Comparison of ENCODE assay signal across 1 cellular context in the genomic region with DNA sequence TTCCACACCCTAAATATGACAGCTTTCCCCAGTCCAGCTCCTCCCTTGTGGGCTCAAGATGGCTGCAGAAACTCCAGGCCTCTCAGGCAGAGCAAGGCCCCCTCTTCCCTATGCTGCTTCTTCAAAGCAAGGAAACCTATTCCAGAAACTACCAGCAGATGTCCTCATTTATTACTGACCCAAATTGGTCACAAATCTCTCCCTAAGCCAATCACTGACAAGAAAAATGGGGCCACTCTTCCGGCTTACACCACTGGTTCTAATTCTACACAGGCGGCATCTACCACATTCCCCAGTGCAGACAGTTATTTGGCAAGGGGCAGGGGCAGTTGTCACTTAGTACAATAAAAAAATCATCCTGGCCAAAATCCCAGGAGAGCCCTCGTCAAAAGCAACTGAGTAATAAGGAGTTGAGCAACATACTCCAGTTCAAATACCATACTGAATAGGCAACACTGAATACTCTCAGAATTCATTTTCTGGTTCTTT.
TF ChIP-seq lines count a peak whose summit lies in the region.

No MANE protein-coding gene starts in this region.

TF ChIP-seq in K562, 482 proteins besides CTCF, POLR2A, EP300 and RAD21 (continued from another document and continues in another):
- TF ChIP-seq, protein P1, sequence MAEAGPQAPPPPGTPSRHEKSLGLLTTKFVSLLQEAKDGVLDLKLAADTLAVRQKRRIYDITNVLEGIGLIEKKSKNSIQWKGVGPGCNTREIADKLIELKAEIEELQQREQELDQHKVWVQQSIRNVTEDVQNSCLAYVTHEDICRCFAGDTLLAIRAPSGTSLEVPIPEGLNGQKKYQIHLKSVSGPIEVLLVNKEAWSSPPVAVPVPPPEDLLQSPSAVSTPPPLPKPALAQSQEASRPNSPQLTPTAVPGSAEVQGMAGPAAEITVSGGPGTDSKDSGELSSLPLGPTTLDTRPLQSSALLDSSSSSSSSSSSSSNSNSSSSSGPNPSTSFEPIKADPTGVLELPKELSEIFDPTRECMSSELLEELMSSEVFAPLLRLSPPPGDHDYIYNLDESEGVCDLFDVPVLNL (CRISPR knock-in tag; IDR thresholded peaks at IDR 0.05; ENCODE audit: low read depth) = no peak
- TF ChIP-seq HDAC1 (IDR thresholded peaks at IDR 0.05) = peak in 1 of 2 experiments; percentile 37; a peak in 1 of 4 replicates
- TF ChIP-seq ZNF408 (CRISPR knock-in tag; IDR thresholded peaks at IDR 0.05; ENCODE audit: low read depth) = no peak
- no peak for TF ChIP-seq SMAD4 (CRISPR knock-in tag; conservative IDR thresholded peaks at IDR 0.05)
- TF ChIP-seq, protein P2, sequence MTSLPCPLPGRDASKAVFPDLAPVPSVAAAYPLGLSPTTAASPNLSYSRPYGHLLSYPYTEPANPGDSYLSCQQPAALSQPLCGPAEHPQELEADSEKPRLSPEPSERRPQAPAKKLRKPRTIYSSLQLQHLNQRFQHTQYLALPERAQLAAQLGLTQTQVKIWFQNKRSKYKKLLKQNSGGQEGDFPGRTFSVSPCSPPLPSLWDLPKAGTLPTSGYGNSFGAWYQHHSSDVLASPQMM (CRISPR knock-in tag; IDR thresholded peaks at IDR 0.05) = no peak
- TF ChIP-seq PTBP1 (IDR thresholded peaks at IDR 0.05; ENCODE audit: low read depth, low read length) = no peak
- no peak for TF ChIP-seq SRF (CRISPR knock-in tag; IDR thresholded peaks at IDR 0.05)
- TF ChIP-seq HDAC8 (tag; IDR thresholded peaks at IDR 0.05) = no peak
- TF ChIP-seq MCM3 (IDR thresholded peaks at IDR 0.05) = no peak
- TF ChIP-seq, protein P3, sequence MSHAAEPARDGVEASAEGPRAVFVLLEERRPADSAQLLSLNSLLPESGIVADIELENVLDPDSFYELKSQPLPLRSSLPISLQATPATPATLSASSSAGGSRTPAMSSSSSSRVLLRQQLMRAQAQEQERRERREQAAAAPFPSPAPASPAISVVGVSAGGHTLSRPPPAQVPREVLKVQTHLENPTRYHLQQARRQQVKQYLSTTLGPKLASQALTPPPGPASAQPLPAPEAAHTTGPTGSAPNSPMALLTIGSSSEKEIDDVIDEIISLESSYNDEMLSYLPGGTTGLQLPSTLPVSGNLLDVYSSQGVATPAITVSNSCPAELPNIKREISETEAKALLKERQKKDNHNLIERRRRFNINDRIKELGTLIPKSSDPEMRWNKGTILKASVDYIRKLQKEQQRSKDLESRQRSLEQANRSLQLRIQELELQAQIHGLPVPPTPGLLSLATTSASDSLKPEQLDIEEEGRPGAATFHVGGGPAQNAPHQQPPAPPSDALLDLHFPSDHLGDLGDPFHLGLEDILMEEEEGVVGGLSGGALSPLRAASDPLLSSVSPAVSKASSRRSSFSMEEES (CRISPR knock-in tag; IDR thresholded peaks at IDR 0.05) = no peak
- TF ChIP-seq, protein P4, sequence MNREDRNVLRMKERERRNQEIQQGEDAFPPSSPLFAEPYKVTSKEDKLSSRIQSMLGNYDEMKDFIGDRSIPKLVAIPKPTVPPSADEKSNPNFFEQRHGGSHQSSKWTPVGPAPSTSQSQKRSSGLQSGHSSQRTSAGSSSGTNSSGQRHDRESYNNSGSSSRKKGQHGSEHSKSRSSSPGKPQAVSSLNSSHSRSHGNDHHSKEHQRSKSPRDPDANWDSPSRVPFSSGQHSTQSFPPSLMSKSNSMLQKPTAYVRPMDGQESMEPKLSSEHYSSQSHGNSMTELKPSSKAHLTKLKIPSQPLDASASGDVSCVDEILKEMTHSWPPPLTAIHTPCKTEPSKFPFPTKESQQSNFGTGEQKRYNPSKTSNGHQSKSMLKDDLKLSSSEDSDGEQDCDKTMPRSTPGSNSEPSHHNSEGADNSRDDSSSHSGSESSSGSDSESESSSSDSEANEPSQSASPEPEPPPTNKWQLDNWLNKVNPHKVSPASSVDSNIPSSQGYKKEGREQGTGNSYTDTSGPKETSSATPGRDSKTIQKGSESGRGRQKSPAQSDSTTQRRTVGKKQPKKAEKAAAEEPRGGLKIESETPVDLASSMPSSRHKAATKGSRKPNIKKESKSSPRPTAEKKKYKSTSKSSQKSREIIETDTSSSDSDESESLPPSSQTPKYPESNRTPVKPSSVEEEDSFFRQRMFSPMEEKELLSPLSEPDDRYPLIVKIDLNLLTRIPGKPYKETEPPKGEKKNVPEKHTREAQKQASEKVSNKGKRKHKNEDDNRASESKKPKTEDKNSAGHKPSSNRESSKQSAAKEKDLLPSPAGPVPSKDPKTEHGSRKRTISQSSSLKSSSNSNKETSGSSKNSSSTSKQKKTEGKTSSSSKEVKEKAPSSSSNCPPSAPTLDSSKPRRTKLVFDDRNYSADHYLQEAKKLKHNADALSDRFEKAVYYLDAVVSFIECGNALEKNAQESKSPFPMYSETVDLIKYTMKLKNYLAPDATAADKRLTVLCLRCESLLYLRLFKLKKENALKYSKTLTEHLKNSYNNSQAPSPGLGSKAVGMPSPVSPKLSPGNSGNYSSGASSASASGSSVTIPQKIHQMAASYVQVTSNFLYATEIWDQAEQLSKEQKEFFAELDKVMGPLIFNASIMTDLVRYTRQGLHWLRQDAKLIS (CRISPR knock-in tag; IDR thresholded peaks at IDR 0.05) = no peak
- TF ChIP-seq ZBTB8A (IDR thresholded peaks at IDR 0.05; ENCODE audit: partially characterized antibody) = no peak
- TF ChIP-seq ZNF12 (CRISPR knock-in tag; IDR thresholded peaks at IDR 0.05) = no peak
- no peak for TF ChIP-seq U2AF1 (optimal IDR thresholded peaks at IDR 0.05; ENCODE audit: low read depth, low read length)
- TF ChIP-seq FUS (optimal IDR thresholded peaks at IDR 0.05; ENCODE audit: low read depth, low read length) = no peak
- no peak for TF ChIP-seq NCOA1 (IDR thresholded peaks at IDR 0.05; ENCODE audit: low read depth)
- TF ChIP-seq SAFB2 (IDR thresholded peaks at IDR 0.05; ENCODE audit: borderline replicate concordance, low read depth, low read length, severe bottlenecking) = no peak
- no peak for TF ChIP-seq PPARD (CRISPR knock-in tag; IDR thresholded peaks at IDR 0.05)
- TF ChIP-seq ZNF384 (IDR thresholded peaks at IDR 0.05; ENCODE audit: low read depth, low read length) = no peak
- TF ChIP-seq CEBPB (tag; IDR thresholded peaks at IDR 0.05) = peak; percentile 25; the same call in 1 of the 2 replicates
- TF ChIP-seq, protein P5, sequence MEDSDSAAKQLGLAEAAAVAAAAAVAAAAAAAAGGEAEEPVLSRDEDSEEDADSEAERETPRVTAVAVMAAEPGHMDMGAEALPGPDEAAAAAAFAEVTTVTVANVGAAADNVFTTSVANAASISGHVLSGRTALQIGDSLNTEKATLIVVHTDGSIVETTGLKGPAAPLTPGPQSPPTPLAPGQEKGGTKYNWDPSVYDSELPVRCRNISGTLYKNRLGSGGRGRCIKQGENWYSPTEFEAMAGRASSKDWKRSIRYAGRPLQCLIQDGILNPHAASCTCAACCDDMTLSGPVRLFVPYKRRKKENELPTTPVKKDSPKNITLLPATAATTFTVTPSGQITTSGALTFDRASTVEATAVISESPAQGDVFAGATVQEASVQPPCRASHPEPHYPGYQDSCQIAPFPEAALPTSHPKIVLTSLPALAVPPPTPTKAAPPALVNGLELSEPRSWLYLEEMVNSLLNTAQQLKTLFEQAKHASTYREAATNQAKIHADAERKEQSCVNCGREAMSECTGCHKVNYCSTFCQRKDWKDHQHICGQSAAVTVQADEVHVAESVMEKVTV (CRISPR knock-in tag; IDR thresholded peaks at IDR 0.05) = 0 out of 2 replicates have a peak, but pooled peaks have one; percentile 8
- peak; percentile 28; the same call in 1 of the 2 replicates for TF ChIP-seq CC2D1A (IDR thresholded peaks at IDR 0.05)
- TF ChIP-seq TFAM (CRISPR knock-in tag; conservative IDR thresholded peaks at IDR 0.05) = no peak
- no peak for TF ChIP-seq ZNF224 (CRISPR knock-in tag; IDR thresholded peaks at IDR 0.05)
- TF ChIP-seq HNRNPUL1 (IDR thresholded peaks at IDR 0.05; ENCODE audit: low read length) = no peak
- no peak for TF ChIP-seq ZNF239 (CRISPR knock-in tag; IDR thresholded peaks at IDR 0.05)
- TF ChIP-seq, protein P6, sequence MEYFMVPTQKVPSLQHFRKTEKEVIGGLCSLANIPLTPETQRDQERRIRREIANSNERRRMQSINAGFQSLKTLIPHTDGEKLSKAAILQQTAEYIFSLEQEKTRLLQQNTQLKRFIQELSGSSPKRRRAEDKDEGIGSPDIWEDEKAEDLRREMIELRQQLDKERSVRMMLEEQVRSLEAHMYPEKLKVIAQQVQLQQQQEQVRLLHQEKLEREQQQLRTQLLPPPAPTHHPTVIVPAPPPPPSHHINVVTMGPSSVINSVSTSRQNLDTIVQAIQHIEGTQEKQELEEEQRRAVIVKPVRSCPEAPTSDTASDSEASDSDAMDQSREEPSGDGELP (CRISPR knock-in tag; IDR thresholded peaks at IDR 0.05; ENCODE audit: borderline replicate concordance) = no peak
- TF ChIP-seq NR1H2 (CRISPR knock-in tag; IDR thresholded peaks at IDR 0.05) = no peak
- TF ChIP-seq, protein P7, sequence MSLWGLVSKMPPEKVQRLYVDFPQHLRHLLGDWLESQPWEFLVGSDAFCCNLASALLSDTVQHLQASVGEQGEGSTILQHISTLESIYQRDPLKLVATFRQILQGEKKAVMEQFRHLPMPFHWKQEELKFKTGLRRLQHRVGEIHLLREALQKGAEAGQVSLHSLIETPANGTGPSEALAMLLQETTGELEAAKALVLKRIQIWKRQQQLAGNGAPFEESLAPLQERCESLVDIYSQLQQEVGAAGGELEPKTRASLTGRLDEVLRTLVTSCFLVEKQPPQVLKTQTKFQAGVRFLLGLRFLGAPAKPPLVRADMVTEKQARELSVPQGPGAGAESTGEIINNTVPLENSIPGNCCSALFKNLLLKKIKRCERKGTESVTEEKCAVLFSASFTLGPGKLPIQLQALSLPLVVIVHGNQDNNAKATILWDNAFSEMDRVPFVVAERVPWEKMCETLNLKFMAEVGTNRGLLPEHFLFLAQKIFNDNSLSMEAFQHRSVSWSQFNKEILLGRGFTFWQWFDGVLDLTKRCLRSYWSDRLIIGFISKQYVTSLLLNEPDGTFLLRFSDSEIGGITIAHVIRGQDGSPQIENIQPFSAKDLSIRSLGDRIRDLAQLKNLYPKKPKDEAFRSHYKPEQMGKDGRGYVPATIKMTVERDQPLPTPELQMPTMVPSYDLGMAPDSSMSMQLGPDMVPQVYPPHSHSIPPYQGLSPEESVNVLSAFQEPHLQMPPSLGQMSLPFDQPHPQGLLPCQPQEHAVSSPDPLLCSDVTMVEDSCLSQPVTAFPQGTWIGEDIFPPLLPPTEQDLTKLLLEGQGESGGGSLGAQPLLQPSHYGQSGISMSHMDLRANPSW (CRISPR knock-in tag; IDR thresholded peaks at IDR 0.05) = no peak
- TF ChIP-seq EGR1 (conservative IDR thresholded peaks at IDR 0.05) = no peak
- TF ChIP-seq NR4A1 (CRISPR knock-in tag; IDR thresholded peaks at IDR 0.05) = no peak
- no peak for TF ChIP-seq NR4A1 (tag; IDR thresholded peaks at IDR 0.05)
- no peak for TF ChIP-seq CBX1 (IDR thresholded peaks at IDR 0.05; ENCODE audit: low read depth)
- TF ChIP-seq, protein P8, sequence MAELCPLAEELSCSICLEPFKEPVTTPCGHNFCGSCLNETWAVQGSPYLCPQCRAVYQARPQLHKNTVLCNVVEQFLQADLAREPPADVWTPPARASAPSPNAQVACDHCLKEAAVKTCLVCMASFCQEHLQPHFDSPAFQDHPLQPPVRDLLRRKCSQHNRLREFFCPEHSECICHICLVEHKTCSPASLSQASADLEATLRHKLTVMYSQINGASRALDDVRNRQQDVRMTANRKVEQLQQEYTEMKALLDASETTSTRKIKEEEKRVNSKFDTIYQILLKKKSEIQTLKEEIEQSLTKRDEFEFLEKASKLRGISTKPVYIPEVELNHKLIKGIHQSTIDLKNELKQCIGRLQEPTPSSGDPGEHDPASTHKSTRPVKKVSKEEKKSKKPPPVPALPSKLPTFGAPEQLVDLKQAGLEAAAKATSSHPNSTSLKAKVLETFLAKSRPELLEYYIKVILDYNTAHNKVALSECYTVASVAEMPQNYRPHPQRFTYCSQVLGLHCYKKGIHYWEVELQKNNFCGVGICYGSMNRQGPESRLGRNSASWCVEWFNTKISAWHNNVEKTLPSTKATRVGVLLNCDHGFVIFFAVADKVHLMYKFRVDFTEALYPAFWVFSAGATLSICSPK (IDR thresholded peaks at IDR 0.05; ENCODE audit: borderline replicate concordance) = no peak
- no peak for TF ChIP-seq TAF15 (IDR thresholded peaks at IDR 0.05; ENCODE audit: low read depth, low read length)
- TF ChIP-seq, protein P9, sequence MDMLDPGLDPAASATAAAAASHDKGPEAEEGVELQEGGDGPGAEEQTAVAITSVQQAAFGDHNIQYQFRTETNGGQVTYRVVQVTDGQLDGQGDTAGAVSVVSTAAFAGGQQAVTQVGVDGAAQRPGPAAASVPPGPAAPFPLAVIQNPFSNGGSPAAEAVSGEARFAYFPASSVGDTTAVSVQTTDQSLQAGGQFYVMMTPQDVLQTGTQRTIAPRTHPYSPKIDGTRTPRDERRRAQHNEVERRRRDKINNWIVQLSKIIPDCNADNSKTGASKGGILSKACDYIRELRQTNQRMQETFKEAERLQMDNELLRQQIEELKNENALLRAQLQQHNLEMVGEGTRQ (CRISPR knock-in tag; IDR thresholded peaks at IDR 0.05) = no peak
- TF ChIP-seq HDGF (IDR thresholded peaks at IDR 0.05) = no peak
- TF ChIP-seq CBX3 (IDR thresholded peaks at IDR 0.05; ENCODE audit: borderline replicate concordance in 1 of 2, low read length in 2 of 2) = no peak
- TF ChIP-seq, protein P10, sequence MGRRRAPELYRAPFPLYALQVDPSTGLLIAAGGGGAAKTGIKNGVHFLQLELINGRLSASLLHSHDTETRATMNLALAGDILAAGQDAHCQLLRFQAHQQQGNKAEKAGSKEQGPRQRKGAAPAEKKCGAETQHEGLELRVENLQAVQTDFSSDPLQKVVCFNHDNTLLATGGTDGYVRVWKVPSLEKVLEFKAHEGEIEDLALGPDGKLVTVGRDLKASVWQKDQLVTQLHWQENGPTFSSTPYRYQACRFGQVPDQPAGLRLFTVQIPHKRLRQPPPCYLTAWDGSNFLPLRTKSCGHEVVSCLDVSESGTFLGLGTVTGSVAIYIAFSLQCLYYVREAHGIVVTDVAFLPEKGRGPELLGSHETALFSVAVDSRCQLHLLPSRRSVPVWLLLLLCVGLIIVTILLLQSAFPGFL (CRISPR knock-in tag; IDR thresholded peaks at IDR 0.05) = no peak
- TF ChIP-seq TEAD1 (CRISPR knock-in tag; IDR thresholded peaks at IDR 0.05) = no peak
- TF ChIP-seq ZNF3 (CRISPR knock-in tag; IDR thresholded peaks at IDR 0.05) = no peak
- no peak for TF ChIP-seq PML (IDR thresholded peaks at IDR 0.05; ENCODE audit: low read length)
- TF ChIP-seq PRMT5 (CRISPR knock-in tag; IDR thresholded peaks at IDR 0.05) = no peak
- 0 out of 2 replicates have a peak, but pooled peaks have one; percentile 18 for TF ChIP-seq DPF2 (IDR thresholded peaks at IDR 0.05)
- no peak for TF ChIP-seq SMARCB1 (IDR thresholded peaks at IDR 0.05; ENCODE audit: insufficient read length, low read depth)
- no peak for TF ChIP-seq FOXK2 (conservative IDR thresholded peaks at IDR 0.05 in 1 of 2, IDR thresholded peaks at IDR 0.05 in 1 of 2; ENCODE audit: low read depth in 2 of 2)
- no peak for TF ChIP-seq ZNF274 (IDR thresholded peaks at IDR 0.05; ENCODE audit: borderline replicate concordance, low read depth, low read length)
- no peak for TF ChIP-seq GTF2F1 (IDR thresholded peaks at IDR 0.05; ENCODE audit: low read depth, low read length)
- no peak for TF ChIP-seq BRD9 (IDR thresholded peaks at IDR 0.05; ENCODE audit: low read depth, partially characterized antibody)
- no peak for TF ChIP-seq NFRKB (IDR thresholded peaks at IDR 0.05; ENCODE audit: low read depth)
- no peak for TF ChIP-seq BACH1 (tag; IDR thresholded peaks at IDR 0.05)
- TF ChIP-seq ATF1 (CRISPR knock-in tag; IDR thresholded peaks at IDR 0.05) = no peak
- 0 out of 2 replicates have a peak, but pooled peaks have one; percentile 15 for TF ChIP-seq ATF1 (tag; IDR thresholded peaks at IDR 0.05)
